Comparison of ENCODE assay signal across 15 cellular contexts in genomic region chr16:22360963-22361659, GRCh38. TPM values are rescaled to one million over a fixed set of nuclear protein-coding genes. Genes with fewer than 3 reads are reported as not detected.
DNase-seq lines count a peak whose midpoint lies in the region; ATAC-seq and TF ChIP-seq lines count a peak whose summit lies in the region.
"Had no signal": no experiment of that assay in that cellular context is flagged by ENCODE, and none has a peak within 500 bp of the region (broad histone marks: within the 10 kb centered on the region; RNA-seq: fewer than 3 reads in every experiment).

No MANE protein-coding gene starts in this region.

- in situ Hi-C loops in Caki2 (cut with HindIII; ENCODE audit: low pct_unique_long_range_greater_than_20kb, low sequenced_read_pairs), result no loop called here

- H3K27me3 ChIP-seq in CD4-positive, CD25-positive, alpha-beta regulatory T cell (ENCODE audit: control insufficient read depth, insufficient read depth, low read length), result no peaks in the 10 kb centered on the region
- H3K27me3 ChIP-seq: esophagus squamous epithelium had no signal

- H3K9me3 Mint-ChIP-seq in CD4-positive, CD25-positive, alpha-beta regulatory T cell, result no peaks in the 10 kb centered on the region
- H3K9me3 Mint-ChIP-seq in activated CD4-positive, alpha-beta memory T cell treated with anti-CD3 and anti-CD28 coated beads for 36 hours, result no peaks in the 10 kb centered on the region
- H3K9me3 Mint-ChIP-seq: IgD-negative memory B cell had no signal

- intact Hi-C loops in activated CD4-positive, alpha-beta memory T cell treated with anti-CD3 and anti-CD28 coated beads for 36 hours (cut with micrococcal nuclease), result no loop called here

- H3K27me3 Mint-ChIP-seq in CD4-positive, CD25-positive, alpha-beta regulatory T cell, result no peaks in the 10 kb centered on the region
- no peaks in the 10 kb centered on the region for H3K27me3 Mint-ChIP-seq in activated CD4-positive, alpha-beta memory T cell treated with anti-CD3 and anti-CD28 coated beads for 36 hours
- H3K27me3 Mint-ChIP-seq: IgD-negative memory B cell had no signal

- peaks cover 48% of the 10 kb centered on the region for H3K36me3 Mint-ChIP-seq in CD4-positive, CD25-positive, alpha-beta regulatory T cell
- peaks cover 40% of the 10 kb centered on the region for H3K36me3 Mint-ChIP-seq in activated CD4-positive, alpha-beta memory T cell treated with anti-CD3 and anti-CD28 coated beads for 36 hours

- no peak for TF ChIP-seq CTCF in omental fat pad (IDR thresholded peaks at IDR 0.05)

- peak overlapping the region; percentile 51 for H3K27ac ChIP-seq in CD4-positive, CD25-positive, alpha-beta regulatory T cell (ENCODE audit: insufficient read depth, low read length, poor library complexity, severe bottlenecking)

- peaks cover 44 to 87% (median 65%) of the 10 kb centered on the region in 4 donors for H3K4me1 Mint-ChIP-seq in CD4-positive, CD25-positive, alpha-beta regulatory T cell
- H3K4me1 Mint-ChIP-seq in activated CD4-positive, alpha-beta memory T cell treated with anti-CD3 and anti-CD28 coated beads for 36 hours (ENCODE audit: low read depth), result peaks cover 65% of the 10 kb centered on the region

- H3K36me3 ChIP-seq in CD4-positive, CD25-positive, alpha-beta regulatory T cell (ENCODE audit: control insufficient read depth, insufficient read depth, low read length), result peaks cover 37% of the 10 kb centered on the region

- peaks cover 50% of the 10 kb centered on the region for H3K4me1 ChIP-seq in CD4-positive, CD25-positive, alpha-beta regulatory T cell (ENCODE audit: control insufficient read depth, insufficient read depth, low read length, poor library complexity, severe bottlenecking)

- H3K9me3 ChIP-seq in CD4-positive, CD25-positive, alpha-beta regulatory T cell (ENCODE audit: control insufficient read depth in 2 of 2, low read length in 2 of 2), result no peaks in the 10 kb centered on the region
- H3K9me3 ChIP-seq: esophagus squamous epithelium had no signal

- POLR2A ChIA-PET in activated CD4-positive, alpha-beta memory T cell treated with anti-CD3 and anti-CD28 coated beads for 36 hours (lab: Charles Lee), result no interaction called here

- peak overlapping the region; percentile 72 to 88 (median 86) for H3K27ac Mint-ChIP-seq in CD4-positive, CD25-positive, alpha-beta regulatory T cell
- peak overlapping the region; percentile 78 for H3K27ac Mint-ChIP-seq in activated CD4-positive, alpha-beta memory T cell treated with anti-CD3 and anti-CD28 coated beads for 36 hours
- H3K27ac Mint-ChIP-seq: IgD-negative memory B cell had no signal

- no peak for ATAC-seq in CD4-positive, CD25-positive, alpha-beta regulatory T cell (ENCODE audit: low read depth in 2 of 2)
- ATAC-seq in omental fat pad (ENCODE audit: low FRiP score) (no peak), GM19035 (IDR thresholded peaks at IDR 0.05; ENCODE audit: unreplicated experiment) (no peak)

- DNase-seq in CD4-positive, CD25-positive, alpha-beta regulatory T cell, result no peak
- peak; percentile 47 for DNase-seq in Caki2 (ENCODE audit: low read depth)
- DNase-seq in activated CD4-positive, alpha-beta memory T cell treated with anti-CD3 and anti-CD28 coated beads for 36 hours, result peak; percentile 30
- DNase-seq in islet precursor cell, result peak; percentile 82
- no peak for DNase-seq in omental fat pad (ENCODE audit: low spot score)
- no peak for DNase-seq in foreskin melanocyte
- DNase-seq: amniotic stem cell, C1 segment of cervical spinal cord, cortex of kidney, esophagus squamous epithelium, hypothalamus, NCI-H1694, NCI-H774 had no signal

- peak overlapping the region in 2 of 4 donors; percentile 15 to 21 for H3K4me3 Mint-ChIP-seq in CD4-positive, CD25-positive, alpha-beta regulatory T cell
- H3K4me3 Mint-ChIP-seq in activated CD4-positive, alpha-beta memory T cell treated with anti-CD3 and anti-CD28 coated beads for 36 hours, result no peak overlapping the region
- H3K4me3 Mint-ChIP-seq: IgD-negative memory B cell had no signal

- CTCF ChIA-PET in activated CD4-positive, alpha-beta memory T cell treated with anti-CD3 and anti-CD28 coated beads for 36 hours (lab: Charles Lee), result interaction anchor here (0.8 kb wide), 1 partner anchor 40 kb away, joined by 3 read pairs; no protein-coding TSS in a partner anchor

- peak overlapping the region; percentile 22 for H3K4me3 ChIP-seq in CD4-positive, CD25-positive, alpha-beta regulatory T cell (ENCODE audit: low read depth, low read length)
- H3K4me3 ChIP-seq: esophagus squamous epithelium had no signal

RNA-seq across cellular contexts. Expression of gene CDR2, which starts 13.3 kb away (rescaled TPM):
- total RNA-seq in CD4-positive, CD25-positive, alpha-beta regulatory T cell, result 90.2 TPM
- 10 to 100 TPM; 64.7 to 82.1 (median 74.3) TPM for polyA plus RNA-seq in CD4-positive, CD25-positive, alpha-beta regulatory T cell
- 172 and 220 TPM in 2 replicates for total RNA-seq in Caki2 (2014; rRNA removed; shearing (Covaris generic); ENCODE audit: low replicate concordance)
- 10 to 100 TPM; 44.0 to 44.4 TPM for total RNA-seq in activated CD4-positive, alpha-beta memory T cell treated with anti-CD3 and anti-CD28 coated beads for 36 hours
- total RNA-seq in omental fat pad, result 10 to 100 TPM; 20.1 to 26.8 (median 25.3) TPM

Comparison
In these comparisons a context has a peak if more than half of its experiments do, and no peak if none do; other contexts are left out.
1. DNase-seq: peak in Caki2 (single experiment), activated CD4-positive, alpha-beta memory T cell treated with anti-CD3 and anti-CD28 coated beads for 36 hours (single experiment) and islet precursor cell (single experiment); none in CD4-positive, CD25-positive, alpha-beta regulatory T cell (0 of 3), omental fat pad (single experiment) and foreskin melanocyte (single experiment).